Comparison of ENCODE assay signal across 19 cellular contexts in genomic region chr12:122306407-122306806, GRCh38. TPM values are rescaled to one million over a fixed set of nuclear protein-coding genes. Genes with fewer than 3 reads are reported as not detected.
DNase-seq lines count a peak whose midpoint lies in the region; ATAC-seq, FAIRE-seq and TF ChIP-seq lines count a peak whose summit lies in the region.
"Had no signal": no experiment of that assay in that cellular context is flagged by ENCODE, and none has a peak within 500 bp of the region (broad histone marks: within the 10 kb centered on the region; RNA-seq: fewer than 3 reads in every experiment).

No MANE protein-coding gene starts in this region.

- H2AFZ ChIP-seq in MM.1S (ENCODE audit: low read length), result no peak overlapping the region
- H2AFZ ChIP-seq in K562 (ENCODE audit: low read depth, low read length), result no peak overlapping the region
- no peak overlapping the region for H2AFZ ChIP-seq in neural progenitor cell (replicated peaks)

- peak; percentile 86 for FAIRE-seq in K562 (lab: Jason Lieb, UNC)
- FAIRE-seq: A204.1 had no signal

- H3K4me2 ChIP-seq in MM.1S (ENCODE audit: low read depth, low read length) (no peak overlapping the region), K562 (ENCODE audit: insufficient read depth, low read length) (no peak overlapping the region), neural progenitor cell (no peak overlapping the region)

- no peak overlapping the region for H3K4me3 Mint-ChIP-seq in neural progenitor cell
- H3K4me3 Mint-ChIP-seq: activated naive CD4-positive, alpha-beta T cell treated with anti-CD3 and anti-CD28 coated beads, Interleukin-2, amount 10 ng/mL, durations not matched to agents 7 days and 5 days; brain; CD4-positive, alpha-beta memory T cell; naive B cell had no signal

- no peaks in the 10 kb centered on the region for H4K20me1 ChIP-seq in MM.1S (ENCODE audit: insufficient read depth, low read length)
- H4K20me1 ChIP-seq in K562 (replicated peaks; ENCODE audit: control insufficient read depth, insufficient read depth, low read length), result 0 out of 2 replicates have a peak, but pooled peaks cover 3% of the 10 kb centered on the region
- no peaks in the 10 kb centered on the region for H4K20me1 ChIP-seq in neural progenitor cell (ENCODE audit: low read depth)

- peak; percentile 53 to 74 for TF ChIP-seq RAD21 in K562 (CRISPR knock-in tag; conservative IDR thresholded peaks at IDR 0.05 in 1 of 2, IDR thresholded peaks at IDR 0.05 in 1 of 2)

- H3K79me2 ChIP-seq in MM.1S (ENCODE audit: low read length) (no peaks in the 10 kb centered on the region), K562 (ENCODE audit: control insufficient read depth, insufficient read depth, low read length) (no peaks in the 10 kb centered on the region), neural progenitor cell (ENCODE audit: low read depth) (no peaks in the 10 kb centered on the region)

- TF ChIP-seq EP300 in K562 (IDR thresholded peaks at IDR 0.05; ENCODE audit: low read length), result no peak

- H3F3A ChIP-seq in MM.1S (ENCODE audit: insufficient read depth, low read length) (no peaks in the 10 kb centered on the region), neural progenitor cell (ENCODE audit: low read depth) (no peaks in the 10 kb centered on the region)

- H3K36me3 Mint-ChIP-seq in neural progenitor cell, result peaks cover 13% of the 10 kb centered on the region

- H3K9me1 ChIP-seq in K562 (ENCODE audit: control insufficient read depth, insufficient read depth, low read length), result no peaks in the 10 kb centered on the region

- in situ Hi-C loops in K562 (cut with MboI), result no loop called here

- DNase-seq in NCI-H146 (lab: John Stamatoyannopoulos, UW) (peak; percentile 30), NCI-H146 treated with DMSO at 0.1 percent for 48 hours (lab: John Stamatoyannopoulos, UW; ENCODE audit: unreplicated experiment) (no peak), MM.1S (no peak), K562 (ENCODE audit: extremely low read depth in 1 of 4, low spot score in 3 of 4) (peak; percentile 41 to 72 (median 53)), neural progenitor cell (ENCODE audit: low spot score) (peak; percentile 25), KG1 (lab: John Stamatoyannopoulos, UW) (no peak), hepatic stellate cell (ENCODE audit: low spot score) (no peak)
- DNase-seq: activated naive CD4-positive, alpha-beta T cell treated with anti-CD3 and anti-CD28 coated beads, Interleukin-2, amount 10 ng/mL, durations not matched to agents 7 days and 5 days; CD4-positive, alpha-beta memory T cell; dermis blood vessel endothelial cell; GOT3; hypothalamus; naive B cell; NCI-H1105 treated with DMSO at 0.1 percent for 48 hours; NCI-H345 had no signal

- H3K27ac Mint-ChIP-seq in neural progenitor cell, result no peak overlapping the region
- H3K27ac Mint-ChIP-seq: activated naive CD4-positive, alpha-beta T cell treated with anti-CD3 and anti-CD28 coated beads, Interleukin-2, amount 10 ng/mL, durations not matched to agents 7 days and 5 days had no signal

- peak; percentile 29 for TF ChIP-seq CTCF in MM.1S (IDR thresholded peaks at IDR 0.05; ENCODE audit: low read length)
- peak; percentile 69 to 84 (median 71) for TF ChIP-seq CTCF in K562 (IDR thresholded peaks at IDR 0.05 in 2 of 3, conservative IDR thresholded peaks at IDR 0.05 in 1 of 3; ENCODE audit: insufficient read depth in 2 of 3, low read depth in 1 of 3, low read length in 3 of 3)
- peak; percentile 37 for TF ChIP-seq CTCF in neural progenitor cell (IDR thresholded peaks at IDR 0.05)

- peaks cover 2% of the 10 kb centered on the region for H3K4me1 Mint-ChIP-seq in neural progenitor cell
- H3K4me1 Mint-ChIP-seq: activated naive CD4-positive, alpha-beta T cell treated with anti-CD3 and anti-CD28 coated beads, Interleukin-2, amount 10 ng/mL, durations not matched to agents 7 days and 5 days; naive B cell had no signal

- no peaks in the 10 kb centered on the region for H3K9me2 ChIP-seq in MM.1S (replicated peaks; ENCODE audit: insufficient read depth, low read length)

- no peak overlapping the region for H3K9ac ChIP-seq in MM.1S (ENCODE audit: low read length)
- no peak overlapping the region for H3K9ac ChIP-seq in K562 (ENCODE audit: insufficient read depth in 1 of 2, low read depth in 2 of 2, low read length in 2 of 2)
- no peak overlapping the region for H3K9ac ChIP-seq in neural progenitor cell

- no peaks in the 10 kb centered on the region for H3K9me3 ChIP-seq in MM.1S (replicated peaks; ENCODE audit: insufficient read depth, low read length)
- H3K9me3 ChIP-seq in K562 (replicated peaks; ENCODE audit: control insufficient read depth, insufficient read depth, low read depth, low read length), result no peaks in the 10 kb centered on the region
- no peaks in the 10 kb centered on the region for H3K9me3 ChIP-seq in neural progenitor cell (ENCODE audit: low read depth)
- H3K9me3 ChIP-seq: suprapubic skin had no signal

- H3K27me3 ChIP-seq in MM.1S (replicated peaks; ENCODE audit: insufficient read depth, low read length) (no peaks in the 10 kb centered on the region), K562 (ENCODE audit: control insufficient read depth in 2 of 2, insufficient read depth in 2 of 2, low read length in 2 of 2) (no peaks in the 10 kb centered on the region), neural progenitor cell (no peaks in the 10 kb centered on the region)
- H3K27me3 ChIP-seq: suprapubic skin had no signal

- CTCF ChIA-PET in K562 (lab: Yijun Ruan, JAX; ENCODE audit: low intra/inter-chr PET ratio), result interaction anchor here (0.6 to 2.1 kb wide), 2 partner anchors 50 to 165 kb away, joined by 3 to 4 read pairs; no protein-coding TSS in a partner anchor

- H3K36me3 ChIP-seq in MM.1S (replicated peaks; ENCODE audit: insufficient read depth, low read length) (no peaks in the 10 kb centered on the region), K562 (ENCODE audit: control insufficient read depth, insufficient read depth, low read length) (peaks cover 26% of the 10 kb centered on the region; the same call in 1 of the 3 replicates), neural progenitor cell (no peaks in the 10 kb centered on the region)

- no peaks in the 10 kb centered on the region for H3K9me3 Mint-ChIP-seq in neural progenitor cell
- H3K9me3 Mint-ChIP-seq: activated naive CD4-positive, alpha-beta T cell treated with anti-CD3 and anti-CD28 coated beads, Interleukin-2, amount 10 ng/mL, durations not matched to agents 7 days and 5 days; brain; CD4-positive, alpha-beta memory T cell; naive B cell had no signal

- POLR2A ChIA-PET in K562 (lab: Yijun Ruan, JAX), result interaction anchor here (0.5 to 1.6 kb wide), 6 partner anchors 10 to 1056 kb away, joined by 3 to 4 read pairs (median 4); no protein-coding TSS in a partner anchor

- intact Hi-C loops in K562 (cut with micrococcal nuclease), result loop anchor here (1.0 kb wide), 1 partner anchor 50 kb away; no protein-coding TSS in a partner anchor

- H3K27me3 Mint-ChIP-seq in neural progenitor cell (ENCODE audit: insufficient read depth, low read depth), result peaks cover 3% of the 10 kb centered on the region
- H3K27me3 Mint-ChIP-seq: activated naive CD4-positive, alpha-beta T cell treated with anti-CD3 and anti-CD28 coated beads, Interleukin-2, amount 10 ng/mL, durations not matched to agents 7 days and 5 days; brain; CD4-positive, alpha-beta memory T cell; naive B cell had no signal

- ATAC-seq in K562 (peak; percentile 99), GM21447 (IDR thresholded peaks at IDR 0.05; ENCODE audit: unreplicated experiment) (no peak)

- H3K27ac ChIP-seq in MM.1S (ENCODE audit: low read length), result no peak overlapping the region
- no peak overlapping the region for H3K27ac ChIP-seq in K562 (ENCODE audit: extremely low read depth, low read depth, low read length)
- no peak overlapping the region for H3K27ac ChIP-seq in neural progenitor cell
- H3K27ac ChIP-seq: suprapubic skin had no signal

- no peak for TF ChIP-seq POLR2A in K562 (conservative IDR thresholded peaks at IDR 0.05)

- H3K4me1 ChIP-seq in MM.1S (ENCODE audit: low read length) (no peaks in the 10 kb centered on the region), K562 (replicated peaks in 1 of 2; ENCODE audit: control insufficient read depth in 2 of 2, insufficient read depth in 2 of 2, low read length in 2 of 2) (no peaks in the 10 kb centered on the region), neural progenitor cell (no peaks in the 10 kb centered on the region)
- H3K4me1 ChIP-seq: suprapubic skin had no signal

- WGBS in K562 (ENCODE audit: insufficient coverage, low coverage, missing lambda C conversion rate), result 36% methylated on average over 4 of the region's 4 CpGs

- no peak overlapping the region for H3K4me3 ChIP-seq in MM.1S (ENCODE audit: low read length)
- no peak overlapping the region for H3K4me3 ChIP-seq in K562
- no peak overlapping the region for H3K4me3 ChIP-seq in neural progenitor cell
- H3K4me3 ChIP-seq: suprapubic skin had no signal

- no TSS peak for BruUV-seq in K562 (replicated peaks; lab: Mats Ljungman, UMichigan)

TF ChIP-seq in K562, 482 proteins besides CTCF, POLR2A, EP300 and RAD21 (continues in another document):
- TF ChIP-seq ARID2 (IDR thresholded peaks at IDR 0.05) (0 out of 2 replicates have a peak, but pooled peaks have one; percentile 13), RB1 (IDR thresholded peaks at IDR 0.05; ENCODE audit: low read depth) (0 out of 2 replicates have a peak, but pooled peaks have one; percentile 42), MTA3 (IDR thresholded peaks at IDR 0.05; ENCODE audit: borderline replicate concordance) (0 out of 2 replicates have a peak, but pooled peaks have one; percentile 30)

RNA-seq across cellular contexts. Expression of gene VPS33A, which starts 40.1 kb away (rescaled TPM):
- total RNA-seq in K562 (2011; cell fraction: chromatin; rRNA removed; ENCODE audit: low replicate concordance), result 23.4 and 28.0 TPM in 2 replicates
- 12.1 and 14.2 TPM in 2 replicates for total RNA-seq in K562 (2011; cell fraction: nucleolus; rRNA removed)
- 19.1 and 29.7 TPM in 2 replicates for total RNA-seq in K562 (2011; cell fraction: nucleoplasm; rRNA removed)
- total RNA-seq in K562 (2014; rRNA removed) (27.3 and 34.9 TPM in 2 replicates), K562 (2014; rRNA removed; fragmentation: Illumina TruSeq; extraction: Trizol) (27.0 and 31.3 TPM in 2 replicates), K562 (2015; rRNA removed; fragmentation: Illumina TruSeq; extraction: Trizol) (25.0 and 25.3 TPM in 2 replicates), K562 (2021) (33.4 and 34.3 TPM in 2 replicates), neural progenitor cell (ENCODE audit: low replicate concordance) (26.1 and 42.0 TPM in 2 replicates)
- polyA plus RNA-seq in K562 (2011; rRNA removed) (17.5 and 23.5 TPM in 2 replicates), K562 (2014; fragmentation: Illumina TruSeq; extraction: Trizol) (32.9 and 33.2 TPM in 2 replicates), K562 (2014; fragmentation: Nextera tagmentation; extraction: Ambion mirVana) (10 to 100 TPM; 10.6 to 14.9 TPM), K562 (2014; rRNA removed) (23.0 and 23.6 TPM in 2 replicates)
- polyA plus RNA-seq in K562 (2011; cell fraction: cytosol; rRNA removed), result 13.2 and 18.9 TPM in 2 replicates
- 8.3 and 9.7 TPM in 2 replicates for polyA plus RNA-seq in K562 (2011; cell fraction: nucleus; rRNA removed)
- 25.2 and 26.3 TPM in 2 replicates for polyA plus RNA-seq in K562 (2012)
- 22.0 and 25.6 TPM in 2 replicates for polyA minus RNA-seq in K562 (2011; rRNA and poly(A)+ RNA removed)
- polyA minus RNA-seq in K562 (2011; cell fraction: cytosol; rRNA and poly(A)+ RNA removed), result 11.1 and 16.6 TPM in 2 replicates
- polyA minus RNA-seq in K562 (2011; cell fraction: nucleus; rRNA and poly(A)+ RNA removed), result 4.2 and 6.0 TPM in 2 replicates

Comparison
In these comparisons a context has a peak if more than half of its experiments do, and no peak if none do; other contexts are left out.
1. DNase-seq: peak in NCI-H146 (single experiment), K562 (4 of 4) and neural progenitor cell (single experiment); none in NCI-H146 treated with DMSO at 0.1 percent for 48 hours (single experiment), MM.1S (single experiment), KG1 (single experiment) and hepatic stellate cell (single experiment).
2. Peak in every context shown above with its lines, with median percentiles within 50 percentile points of each other: CTCF ChIP-seq.